Comparison of ENCODE assay signal across 9 cellular contexts in the genomic region with DNA sequence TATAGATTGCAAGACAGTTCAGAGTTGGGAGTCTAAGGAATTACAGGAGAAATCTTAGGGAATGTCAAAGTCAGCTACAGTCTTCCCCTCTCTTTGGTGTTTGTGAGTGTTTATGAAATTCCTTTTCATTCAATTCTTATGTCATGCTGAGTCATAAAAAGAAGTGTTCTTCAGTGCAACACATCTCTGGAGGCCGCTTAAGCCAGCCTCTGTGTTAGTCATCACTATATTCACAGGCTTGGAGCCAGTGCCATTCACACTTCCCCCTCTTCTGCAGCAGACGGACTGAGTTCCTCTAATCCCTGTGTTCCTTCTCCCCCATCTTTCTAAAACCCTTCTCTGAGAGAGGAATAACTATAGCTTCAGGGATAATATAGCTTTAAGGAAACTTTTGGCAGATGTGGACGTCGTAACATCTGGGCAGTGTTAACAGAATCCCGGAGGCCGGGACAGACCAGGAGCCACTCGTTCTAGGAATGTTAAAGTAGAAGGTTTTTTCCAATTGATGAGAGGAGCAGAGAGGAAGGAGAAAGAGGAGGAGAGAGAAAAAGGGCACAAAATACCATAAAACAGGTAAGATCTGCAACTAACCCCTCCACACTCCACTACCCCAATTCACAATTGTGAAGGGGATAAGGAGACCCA. TPM values are rescaled to one million over a fixed set of nuclear protein-coding genes. Genes with fewer than 3 reads are reported as not detected.
DNase-seq lines count a peak whose midpoint lies in the region; ATAC-seq, FAIRE-seq and TF ChIP-seq lines count a peak whose summit lies in the region.
"Had no signal": no experiment of that assay in that cellular context is flagged by ENCODE, and none has a peak within 500 bp of the region (broad histone marks: within the 10 kb centered on the region; RNA-seq: fewer than 3 reads in every experiment).

A gene with protein sequence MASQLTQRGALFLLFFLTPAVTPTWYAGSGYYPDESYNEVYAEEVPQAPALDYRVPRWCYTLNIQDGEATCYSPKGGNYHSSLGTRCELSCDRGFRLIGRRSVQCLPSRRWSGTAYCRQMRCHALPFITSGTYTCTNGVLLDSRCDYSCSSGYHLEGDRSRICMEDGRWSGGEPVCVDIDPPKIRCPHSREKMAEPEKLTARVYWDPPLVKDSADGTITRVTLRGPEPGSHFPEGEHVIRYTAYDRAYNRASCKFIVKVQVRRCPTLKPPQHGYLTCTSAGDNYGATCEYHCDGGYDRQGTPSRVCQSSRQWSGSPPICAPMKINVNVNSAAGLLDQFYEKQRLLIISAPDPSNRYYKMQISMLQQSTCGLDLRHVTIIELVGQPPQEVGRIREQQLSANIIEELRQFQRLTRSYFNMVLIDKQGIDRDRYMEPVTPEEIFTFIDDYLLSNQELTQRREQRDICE (plus strand): TSS at position 257 of the 645 bp plus-strand sequence. CDS start 2,124 bp downstream, outside the sequence.

- no peaks in the 10 kb centered on the region for H3K27me3 ChIP-seq in HepG2 (ENCODE audit: control insufficient read depth in 1 of 2, insufficient read depth in 2 of 2, low read length in 2 of 2)
- H3K27me3 ChIP-seq in vagina: no peaks in the 10 kb centered on the region
- no peaks in the 10 kb centered on the region for H3K27me3 ChIP-seq in H9 (ENCODE audit: insufficient read depth, low read length)

- H3K27ac ChIP-seq in HepG2 (ENCODE audit: extremely low read length, insufficient read depth, low read length) (no peak within 1 kb of the TSS), vagina (peak within 1 kb of the TSS; percentile 77), H9 (ENCODE audit: insufficient read length, low read depth, low read length) (no peak within 1 kb of the TSS)

- TF ChIP-seq EP300 in HepG2 (IDR thresholded peaks at IDR 0.05; ENCODE audit: low read depth in 2 of 2, low read length in 2 of 2) (no peak), HepG2 (CRISPR knock-in tag; IDR thresholded peaks at IDR 0.05; ENCODE audit: borderline replicate concordance) (no peak)

- H3K36me3 ChIP-seq in HepG2 (replicated peaks in 1 of 2; ENCODE audit: control insufficient read depth in 1 of 2, insufficient read depth in 2 of 2, low read length in 2 of 2): no peaks in the 10 kb centered on the region
- no peaks in the 10 kb centered on the region for H3K36me3 ChIP-seq in vagina

- H4K5ac ChIP-seq in H9 (ENCODE audit: insufficient read length, low read depth, low read length): no peak within 1 kb of the TSS

- H3K9ac ChIP-seq in HepG2 (ENCODE audit: insufficient read depth, low read depth, low read length): no peak within 1 kb of the TSS
- no peak within 1 kb of the TSS for H3K9ac ChIP-seq in H9 (ENCODE audit: extremely low read depth, insufficient read length, low read length)

- H3K4me2 ChIP-seq in HepG2 (ENCODE audit: low read depth, low read length) (no peak within 1 kb of the TSS), H9 (ENCODE audit: insufficient read depth, insufficient read length, low read length) (no peak within 1 kb of the TSS)

- in situ Hi-C loops in astrocyte of the cerebellum (cut with HindIII; ENCODE audit: low sequenced_read_pairs) (no loop called here), HepG2 (cut with HindIII; ENCODE audit: extremely low pct_ligation_motif_present, low pct_unique_long_range_greater_than_20kb) (no loop called here)

- no peak for TF ChIP-seq RAD21 in HepG2 (CRISPR knock-in tag; IDR thresholded peaks at IDR 0.05)

- H3K9me3 Mint-ChIP-seq in progenitor cell of endocrine pancreas (ENCODE audit: low read depth) (peaks cover 18% of the 10 kb centered on the region), H9 (peaks cover 3 to 72% of the 10 kb centered on the region in 2 experiments; a peak in 4 of 5 replicates)

- H2BK20ac ChIP-seq in H9 (ENCODE audit: low read depth, low read length, poor library complexity, severe bottlenecking): no peak within 1 kb of the TSS

- H3K23me2 ChIP-seq in H9 (ENCODE audit: insufficient read length, low read depth, low read length, poor library complexity, severe bottlenecking): no peaks in the 10 kb centered on the region

- H3K4me3 Mint-ChIP-seq in progenitor cell of endocrine pancreas (ENCODE audit: low read depth) (no peak within 1 kb of the TSS), H9 (no peak within 1 kb of the TSS)

- no peaks in the 10 kb centered on the region for H3K27me3 Mint-ChIP-seq in progenitor cell of endocrine pancreas
- peaks cover 6% of the 10 kb centered on the region for H3K27me3 Mint-ChIP-seq in H9 (ENCODE audit: low read depth)

- H2AFZ ChIP-seq in HepG2 (ENCODE audit: low read length): no peak within 1 kb of the TSS
- no peak within 1 kb of the TSS for H2AFZ ChIP-seq in H9 (ENCODE audit: low read length)

- H4K8ac ChIP-seq in H9 (replicated peaks; ENCODE audit: insufficient read length, low read depth, low read length): no peak within 1 kb of the TSS

- no peak within 1 kb of the TSS for H2BK5ac ChIP-seq in H9 (ENCODE audit: insufficient read length, low read length)

- H3K14ac ChIP-seq in H9 (ENCODE audit: insufficient read depth, low read length): no peak within 1 kb of the TSS

- H3K36me3 Mint-ChIP-seq in progenitor cell of endocrine pancreas (ENCODE audit: insufficient read depth) (no peaks in the 10 kb centered on the region), H9 (ENCODE audit: insufficient read depth in 1 of 3, low read depth in 3 of 3) (peaks cover 0 to 2% (median 0%) of the 10 kb centered on the region in 3 experiments; a peak in 4 of 7 replicates)

- H3K4me1 Mint-ChIP-seq in progenitor cell of endocrine pancreas (ENCODE audit: low read depth) (peaks cover 19% of the 10 kb centered on the region), H9 (peaks cover 12 to 20% of the 10 kb centered on the region in 2 experiments)

- H3K27ac Mint-ChIP-seq in progenitor cell of endocrine pancreas (no peak within 1 kb of the TSS), H9 (no peak within 1 kb of the TSS)

- TF ChIP-seq POLR2A in HepG2 (IDR thresholded peaks at IDR 0.05; ENCODE audit: insufficient read depth in 1 of 2, low read depth in 2 of 2, low read length in 2 of 2): no peak
- TF ChIP-seq POLR2A in vagina (IDR thresholded peaks at IDR 0.05): peak in 1 of 2 donors; percentile 28

- BruUV-seq in HepG2 (replicated peaks; lab: Mats Ljungman, UMichigan): no TSS peak

- no peak within 1 kb of the TSS for H3T11ph ChIP-seq in H9 (ENCODE audit: low read length)

- H3K18ac ChIP-seq in H9 (ENCODE audit: insufficient read length, low read depth, low read length): no peak within 1 kb of the TSS

- H4K91ac ChIP-seq in H9 (ENCODE audit: insufficient read length, low read depth, low read length): no peak within 1 kb of the TSS

- peak; percentile 73 for ATAC-seq in HG02759 (IDR thresholded peaks at IDR 0.05; ENCODE audit: unreplicated experiment)
- no peak for ATAC-seq in HepG2
- ATAC-seq in GM21723 (IDR thresholded peaks at IDR 0.05; ENCODE audit: unreplicated experiment): no peak

- WGBS in HepG2 (ENCODE audit: low lambda C conversion rate): 67% methylated on average over 7 of the region's 7 CpGs
- WGBS in H9 (ENCODE audit: extremely low coverage, insufficient read length, low lambda C conversion rate): no CpG with 5 or more reads among the region's 7 CpGs

- peaks cover 59% of the 10 kb centered on the region for H3K4me1 ChIP-seq in HepG2 (ENCODE audit: insufficient read depth, low read length)
- peaks cover 26% of the 10 kb centered on the region for H3K4me1 ChIP-seq in vagina
- H3K4me1 ChIP-seq in H9 (ENCODE audit: insufficient read depth, low read length): peaks cover 3% of the 10 kb centered on the region; the same call in 1 of the 2 replicates

- POLR2A ChIA-PET in HepG2 (lab: Yijun Ruan, JAX): no interaction called here

- H2AK5ac ChIP-seq in H9 (ENCODE audit: insufficient read length, low read length): no peak within 1 kb of the TSS

- H3K4me3 ChIP-seq in astrocyte of the cerebellum (ENCODE audit: low read depth, low read length): peak within 1 kb of the TSS; percentile 27
- no peak within 1 kb of the TSS for H3K4me3 ChIP-seq in HepG2 (replicated peaks in 1 of 3; ENCODE audit: insufficient read depth in 1 of 3, low read depth in 2 of 3, low read length in 3 of 3)
- H3K4me3 ChIP-seq in vagina: peak within 1 kb of the TSS; percentile 25 to 37

- H2BK120ac ChIP-seq in H9 (ENCODE audit: low read depth, low read length, poor library complexity, severe bottlenecking): no peak within 1 kb of the TSS

- H4K20me1 ChIP-seq in HepG2 (ENCODE audit: insufficient read depth, low read length): no peaks in the 10 kb centered on the region
- H4K20me1 ChIP-seq in H9 (ENCODE audit: control insufficient read depth, insufficient read depth, insufficient read length): no peaks in the 10 kb centered on the region

- CTCF ChIA-PET in HepG2 (lab: Yijun Ruan, JAX; ENCODE audit: low intra/inter-chr PET ratio, low total read pairs): no interaction called here

- H3K23ac ChIP-seq in H9 (ENCODE audit: insufficient read length, low read depth, low read length): no peak within 1 kb of the TSS

- H2BK15ac ChIP-seq in H9 (ENCODE audit: low read depth, low read length): no peak within 1 kb of the TSS

- H3K79me2 ChIP-seq in HepG2 (ENCODE audit: insufficient read depth, low read length) (no peaks in the 10 kb centered on the region), H9 (ENCODE audit: insufficient read depth, low read length) (no peaks in the 10 kb centered on the region)

- no peak within 1 kb of the TSS for H3K4ac ChIP-seq in H9 (ENCODE audit: low read depth, low read length)

- peak; percentile 58 for DNase-seq in A172 (ENCODE audit: low spot score)
- peak; percentile 65 for DNase-seq in astrocyte of the cerebellum (ENCODE audit: low read depth)
- DNase-seq in HepG2 (ENCODE audit: low spot score): no peak
- no peak for DNase-seq in vagina (ENCODE audit: extremely low spot score in 2 of 2)
- DNase-seq in progenitor cell of endocrine pancreas (ENCODE audit: low spot score, unreplicated experiment): no peak
- no peak for DNase-seq in H9
- DNase-seq: DND-41 had no signal

- intact Hi-C loops in HepG2 (cut with micrococcal nuclease; ENCODE audit: unreplicated experiment) (no loop called here), vagina (cut with DNase I) (no loop called here)

- H3K56ac ChIP-seq in H9 (ENCODE audit: insufficient read length, low read depth, low read length): no peak within 1 kb of the TSS

- FAIRE-seq in HepG2 (lab: Jason Lieb, UNC): no peak

- TF ChIP-seq CTCF in astrocyte of the cerebellum (IDR thresholded peaks at IDR 0.05; ENCODE audit: low read depth, low read length, missing control alignments): no peak
- no peak for TF ChIP-seq CTCF in HepG2 (CRISPR knock-in tag; IDR thresholded peaks at IDR 0.05)
- no peak for TF ChIP-seq CTCF in vagina (IDR thresholded peaks at IDR 0.05)
- no peak for TF ChIP-seq CTCF in progenitor cell of endocrine pancreas (IDR thresholded peaks at IDR 0.05; ENCODE audit: unreplicated experiment)
- no peak for TF ChIP-seq CTCF in H9 (conservative IDR thresholded peaks at IDR 0.05)

- H3K79me1 ChIP-seq in H9 (ENCODE audit: insufficient read depth, low read depth, low read length, poor library complexity, severe bottlenecking): no peaks in the 10 kb centered on the region

- H3K9me3 ChIP-seq in HepG2 (ENCODE audit: low read length) (no peaks in the 10 kb centered on the region), vagina (no peaks in the 10 kb centered on the region), H9 (ENCODE audit: control insufficient read depth, low read depth, low read length) (peaks cover 4% of the 10 kb centered on the region)

- no peak within 1 kb of the TSS for H2BK12ac ChIP-seq in H9 (ENCODE audit: insufficient read length, low read depth, low read length)

RNA-seq across cellular contexts. Expression of the gene that starts here (rescaled TPM):
- 0.22 and 1.3 TPM in 2 replicates for total RNA-seq in A172 (2014; rRNA removed; shearing (Covaris generic))
- total RNA-seq in HepG2 (2016; rRNA removed; fragmentation: Illumina TruSeq; extraction: Trizol) (1.5 and 1.6 TPM in 2 replicates), vagina (50.6 TPM), progenitor cell of endocrine pancreas (0.24 and 0.38 TPM in 2 replicates), H9 (2021) (not detected in 2 replicates)
- total RNA-seq in HepG2 (2016; cell fraction: cytosol; rRNA removed; fragmentation: Illumina TruSeq; extraction: Trizol; ENCODE audit: low read depth): 0.44 and 1.2 TPM in 2 replicates
- 1.3 and 1.8 TPM in 2 replicates for total RNA-seq in HepG2 (2016; cell fraction: insoluble cytoplasmic fraction; rRNA removed; fragmentation: Illumina TruSeq; extraction: Trizol)
- total RNA-seq in HepG2 (2016; cell fraction: membrane; rRNA removed; fragmentation: Illumina TruSeq; extraction: Trizol): 0.79 and 1.4 TPM in 2 replicates
- 2.6 and 2.7 TPM in 2 replicates for total RNA-seq in HepG2 (2016; cell fraction: nucleus; rRNA removed; fragmentation: Illumina TruSeq; extraction: Trizol)
- 4.6 and 6.7 TPM in 2 replicates for polyA plus RNA-seq in HepG2 (2011; rRNA removed)
- polyA plus RNA-seq in HepG2 (2011; cell fraction: cytosol; rRNA removed): 3.3 and 5.1 TPM in 2 replicates
- 5.8 and 7.1 TPM in 2 replicates for polyA plus RNA-seq in HepG2 (2011; cell fraction: nucleus; rRNA removed)
- 0.61 and 0.79 TPM in 2 replicates for polyA plus RNA-seq in HepG2 (2012)
- 0.24 and 0.69 TPM in 2 replicates for polyA plus RNA-seq in HepG2 (2016; cell fraction: cytosol; fragmentation: Illumina TruSeq; extraction: Trizol; ENCODE audit: low read depth)
- 1.2 and 2.0 TPM in 2 replicates for polyA plus RNA-seq in HepG2 (2016; cell fraction: insoluble cytoplasmic fraction; fragmentation: Illumina TruSeq; extraction: Trizol; ENCODE audit: low read depth)
- polyA plus RNA-seq in HepG2 (2016; cell fraction: membrane; fragmentation: Illumina TruSeq; extraction: Trizol; ENCODE audit: low read depth): 0.63 and 0.77 TPM in 2 replicates
- 6.7 and 8.3 TPM in 2 replicates for polyA plus RNA-seq in HepG2 (2016; cell fraction: nucleus; fragmentation: Illumina TruSeq; extraction: Trizol; ENCODE audit: insufficient read depth, low read depth)
- 1.5 and 6.0 TPM in 2 replicates for polyA minus RNA-seq in HepG2 (2011; rRNA and poly(A)+ RNA removed; ENCODE audit: low replicate concordance)
- polyA minus RNA-seq in HepG2 (2011; cell fraction: cytosol; rRNA and poly(A)+ RNA removed): 0.89 and 2.6 TPM in 2 replicates
- polyA minus RNA-seq in HepG2 (2011; cell fraction: nucleus; rRNA and poly(A)+ RNA removed): 3.1 and 3.3 TPM in 2 replicates

Comparison
In these comparisons a context has a peak if more than half of its experiments do, and no peak if none do; other contexts are left out.
1. RNA of the gene that starts here (total RNA-seq): 50.6 TPM in vagina (single experiment); 0.44 to 2.7 TPM in HepG2, 0.22 to 1.3 TPM in A172, 0.24 to 0.38 TPM in progenitor cell of endocrine pancreas and not detected in H9; every median in the first group is over 10 times any median in the second.
2. DNase-seq: peak in A172 (single experiment) and astrocyte of the cerebellum (single experiment); none in HepG2 (single experiment), vagina (0 of 2), progenitor cell of endocrine pancreas (single experiment) and H9 (single experiment).
3. H3K4me3 ChIP-seq: peak in astrocyte of the cerebellum (single experiment) and vagina (2 of 2); none in HepG2 (0 of 3).